In the genomic region with DNA sequence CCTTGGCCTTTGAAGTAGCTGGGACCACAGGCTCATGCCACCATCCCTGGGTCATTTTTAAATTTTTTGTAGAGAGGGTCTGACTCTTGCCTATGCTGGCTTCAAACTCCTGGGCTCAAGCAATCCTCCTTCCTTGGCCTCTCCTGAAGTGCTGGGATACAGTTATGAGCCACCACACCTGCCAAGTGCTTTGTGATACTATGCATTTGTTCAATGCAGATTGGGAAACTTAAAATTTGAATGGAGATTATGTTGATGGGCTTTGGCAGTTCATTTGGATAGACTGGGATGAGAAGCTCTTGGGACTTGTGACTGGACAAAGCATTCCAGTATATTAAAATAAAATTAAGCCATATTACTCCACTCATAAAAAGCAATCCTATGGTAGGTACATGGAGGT, we compare ENCODE assay signal across 2 cellular contexts.
A peak's percentile ranks its signal among the peaks of the same experiment; 100 is the strongest.
TF ChIP-seq lines count a peak whose summit lies in the region.

No MANE protein-coding gene starts in this region.

TF ChIP-seq in HepG2, 621 proteins besides CTCF, POLR2A, EP300 and RAD21:
- TF ChIP-seq AFF4 (CRISPR knock-in tag; IDR thresholded peaks at IDR 0.05) (no peak), RBFOX2 (IDR thresholded peaks at IDR 0.05; ENCODE audit: low read depth, low read length) (0 out of 2 replicates have a peak, but pooled peaks have one; percentile 28)

TF ChIP-seq in H1, 55 proteins besides CTCF, POLR2A, EP300 and RAD21:
- TF ChIP-seq RNF2 (IDR thresholded peaks at IDR 0.05; ENCODE audit: borderline replicate concordance, low read depth, low read length, missing control alignments, poor library complexity, severe bottlenecking) (no peak), POLR2AphosphoS5 (IDR thresholded peaks at IDR 0.05; ENCODE audit: low read depth, low read length) (0 out of 2 replicates have a peak, but pooled peaks have one; percentile 84), GTF2F1 (IDR thresholded peaks at IDR 0.05; ENCODE audit: borderline replicate concordance, low read depth, low read length) (no peak)
